ENCODE assay signal across 8 cellular contexts in the genomic region with DNA sequence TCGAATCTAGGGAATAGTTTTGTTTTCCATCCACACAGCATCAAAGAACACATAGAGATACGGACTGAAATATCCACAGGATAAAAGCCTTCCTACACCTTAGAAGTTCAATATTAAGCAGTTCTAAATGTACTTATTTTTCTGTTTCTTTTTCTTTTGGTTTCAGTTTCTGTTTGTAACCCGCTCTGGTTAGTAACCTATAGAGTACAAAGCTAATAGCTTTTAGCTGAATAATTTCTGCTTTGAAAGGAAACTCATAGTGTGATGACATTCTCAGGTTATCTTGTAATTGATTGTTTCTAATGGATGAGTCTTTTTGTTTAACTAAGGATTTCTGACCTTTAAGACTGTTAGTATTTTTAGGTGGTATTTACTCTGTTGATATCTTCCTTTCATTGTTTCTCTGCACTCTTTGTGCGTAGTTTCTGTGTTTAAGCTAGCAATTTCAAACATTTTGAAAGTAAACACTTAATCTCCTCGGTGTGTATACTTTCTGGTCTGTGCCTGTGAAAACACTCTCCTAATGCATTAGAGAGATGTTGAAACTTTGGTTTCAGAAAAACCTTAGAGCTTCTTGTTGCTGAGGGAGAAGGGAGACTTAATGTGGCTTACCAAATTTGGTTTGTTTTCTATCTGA.
DNase-seq lines count a peak whose midpoint lies in the region; ATAC-seq and TF ChIP-seq lines count a peak whose summit lies in the region.

No MANE protein-coding gene starts in this region.

- no peak overlapping the region for H4K5ac ChIP-seq in mesendoderm (ENCODE audit: low read length)

- no peak overlapping the region for H2BK120ac ChIP-seq in mesendoderm (ENCODE audit: low read depth, low read length)

- H2BK5ac ChIP-seq in mesendoderm (ENCODE audit: low read length) = no peak overlapping the region

- H3K4me1 Mint-ChIP-seq in naive B cell = peaks cover 18 to 29% (median 25%) of the 10 kb centered on the region in 3 donors

- H3K36me3 ChIP-seq in ascending aorta = no peaks in the 10 kb centered on the region
- H3K36me3 ChIP-seq in mesendoderm (ENCODE audit: control insufficient read depth, insufficient read depth, low read length) = no peaks in the 10 kb centered on the region

- peaks cover 6 to 16% (median 12%) of the 10 kb centered on the region in 7 donors for H3K9me3 Mint-ChIP-seq in naive B cell

- peak overlapping the region; percentile 11 for H3K4me3 ChIP-seq in AG10803 (ENCODE audit: low read length)
- peak overlapping the region; percentile 34 to 50 for H3K4me3 ChIP-seq in ascending aorta
- H3K4me3 ChIP-seq in mesendoderm (ENCODE audit: low read length) = no peak overlapping the region

- H3K4me2 ChIP-seq in mesendoderm (ENCODE audit: low read length) = no peak overlapping the region

- H3K27ac ChIP-seq in ascending aorta (no peak overlapping the region), mesendoderm (ENCODE audit: low read depth, low read length) (no peak overlapping the region)

- H3K27ac Mint-ChIP-seq in naive B cell = peak overlapping the region in 3 of 6 donors; percentile 7 to 38 (median 23)

- intact Hi-C loops in ascending aorta (cut with DNase I) = no loop called here

- no peak overlapping the region for H4K8ac ChIP-seq in mesendoderm (ENCODE audit: low read depth, low read length)

- H3K9me3 ChIP-seq in ascending aorta = no peaks in the 10 kb centered on the region

- H3K4ac ChIP-seq in mesendoderm (ENCODE audit: low read depth, low read length) = no peak overlapping the region

- TF ChIP-seq CTCF in AG10803 (conservative IDR thresholded peaks at IDR 0.05; ENCODE audit: low read length) = no peak
- TF ChIP-seq CTCF in ascending aorta (IDR thresholded peaks at IDR 0.05) = no peak

- H3K27me3 Mint-ChIP-seq in naive B cell = no peaks in the 10 kb centered on the region

- DNase-seq in AG10803 (ENCODE audit: low read depth) (no peak), HT1080 (ENCODE audit: low read depth) (peak; percentile 4), ascending aorta (ENCODE audit: low spot score in 2 of 2) (no peak), naive B cell (no peak), 8988T (no peak), mesendoderm (no peak)

- H3K56ac ChIP-seq in mesendoderm (ENCODE audit: low read length) = no peak overlapping the region

- H3K18ac ChIP-seq in mesendoderm (ENCODE audit: low read length) = no peak overlapping the region

- no peaks in the 10 kb centered on the region for H3K79me2 ChIP-seq in mesendoderm (ENCODE audit: control insufficient read depth, insufficient read depth, low read length)

- peak overlapping the region; percentile 10 to 67 (median 57) for H3K4me3 Mint-ChIP-seq in naive B cell

- ATAC-seq in GM19452 (IDR thresholded peaks at IDR 0.05; ENCODE audit: unreplicated experiment) (peak; percentile 54), naive B cell (ENCODE audit: low read depth in 2 of 2) (no peak), GM18520 (IDR thresholded peaks at IDR 0.05; ENCODE audit: unreplicated experiment) (no peak)

- H3K27me3 ChIP-seq in ascending aorta (no peaks in the 10 kb centered on the region), mesendoderm (ENCODE audit: insufficient read depth, low read length, poor library complexity) (no peaks in the 10 kb centered on the region)

- H3K23ac ChIP-seq in mesendoderm (ENCODE audit: low read length) = no peak overlapping the region

- no peak overlapping the region for H3K9ac ChIP-seq in mesendoderm (ENCODE audit: low read length)

- peaks cover 0 to 14% of the 10 kb centered on the region in 2 donors for H3K36me3 Mint-ChIP-seq in naive B cell

- H2BK15ac ChIP-seq in mesendoderm (replicated peaks; ENCODE audit: low read depth) = no peak overlapping the region

- WGBS in mesendoderm (ENCODE audit: extremely low coverage, insufficient coverage, low lambda C conversion rate) = no CpG with 5 or more reads among the region's 5 CpGs

- H3K4me1 ChIP-seq in ascending aorta (peaks cover 0 to 10% of the 10 kb centered on the region in 2 donors), mesendoderm (ENCODE audit: control insufficient read depth, low read depth, low read length) (no peaks in the 10 kb centered on the region)

- no peaks in the 10 kb centered on the region for H3K79me1 ChIP-seq in mesendoderm (ENCODE audit: low read length)

- H2AK5ac ChIP-seq in mesendoderm (ENCODE audit: low read length) = no peak overlapping the region
